ENCODE assay signal across 23 cellular contexts in genomic region chr22:17864398-17865182, GRCh38.
A peak's percentile ranks its signal among the peaks of the same experiment; 100 is the strongest.
DNase-seq lines count a peak whose midpoint lies in the region; ATAC-seq, FAIRE-seq and TF ChIP-seq lines count a peak whose summit lies in the region.
"Had no signal": no experiment of that assay in that cellular context is flagged by ENCODE, and none has a peak within 500 bp of the region (broad histone marks: within the 10 kb centered on the region; RNA-seq: fewer than 3 reads in every experiment).

No MANE protein-coding gene starts in this region.

- H3K4me1 ChIP-seq in A549 (no peaks in the 10 kb centered on the region), stomach smooth muscle (ENCODE audit: control insufficient read depth, insufficient read depth, low read length) (peaks cover 30% of the 10 kb centered on the region), hepatocyte (ENCODE audit: insufficient read depth) (peaks cover 6% of the 10 kb centered on the region)
- H3K4me1 ChIP-seq: SJCRH30 had no signal

- CTCF ChIA-PET in A549 (lab: Yijun Ruan, JAX) = interaction anchor here (1.7 to 1.8 kb wide), 2 partner anchors 34 to 212 kb away, joined by 3 to 4 read pairs; no protein-coding TSS in a partner anchor

- FAIRE-seq in A549 (lab: Jason Lieb, UNC) = no peak
- FAIRE-seq: GM19239, K562 had no signal

- no peak overlapping the region for H3K9ac ChIP-seq in stomach smooth muscle (ENCODE audit: low read length in 2 of 2)

- H3K36me3 Mint-ChIP-seq in nephron progenitor cell (ENCODE audit: low read depth) = peaks cover 6% of the 10 kb centered on the region

- no peaks in the 10 kb centered on the region for H3K79me2 ChIP-seq in hepatocyte

- DNase-seq in A549 (ENCODE audit: low read depth in 1 of 2, low spot score in 1 of 2) (no peak), nephron progenitor cell (no peak), hepatocyte (ENCODE audit: low spot score) (no peak), NCI-H146 treated with DMSO at 0.1 percent for 48 hours (lab: John Stamatoyannopoulos, UW; ENCODE audit: unreplicated experiment) (no peak)
- no peak for DNase-seq in activated CD4-positive, CD25-positive, alpha-beta regulatory T cell (lab: John Stamatoyannopoulos, UW)
- DNase-seq: 8988T; Calu3; DND-41; Kasumi-1; NCI-H1105; NCI-H1436 treated with DMSO at 0.1 percent for 48 hours; NCI-H2029; NCI-H446 treated with DMSO at 0.1 percent for 48 hours; NCI-H526; NCI-H82; NK-92 treated with Interleukin-12 subunit alpha and Interleukin-12 subunit beta, amount 100 ng/mL, for 24 hours; PC-3; SJCRH30 had no signal

- H3K4me1 Mint-ChIP-seq in nephron progenitor cell = peaks cover 8% of the 10 kb centered on the region

- H2AFZ ChIP-seq in hepatocyte = no peak overlapping the region

- no peak overlapping the region for H3K4me3 Mint-ChIP-seq in nephron progenitor cell

- 93% methylated on average over 20 of the region's 27 CpGs for WGBS in A549 (ENCODE audit: missing lambda C conversion rate)
- WGBS in hepatocyte (ENCODE audit: low lambda C conversion rate, missing lambda C conversion rate) = 96% methylated on average over 27 of the region's 27 CpGs

- peaks cover 2% of the 10 kb centered on the region for H3K27me3 Mint-ChIP-seq in nephron progenitor cell (ENCODE audit: low read depth, poor library complexity)

- TF ChIP-seq RAD21 in A549 (conservative IDR thresholded peaks at IDR 0.05 in 1 of 2, IDR thresholded peaks at IDR 0.05 in 1 of 2) = no peak

- no peaks in the 10 kb centered on the region for H3K9me2 ChIP-seq in hepatocyte (replicated peaks; ENCODE audit: insufficient read depth)

- H3K27ac ChIP-seq in A549 (no peak overlapping the region), cingulate gyrus (ENCODE audit: low read depth, low read length) (peak overlapping the region; percentile 99), stomach smooth muscle (ENCODE audit: low read length) (peak overlapping the region; percentile 18), hepatocyte (no peak overlapping the region)
- H3K27ac ChIP-seq: SJCRH30 had no signal

- no peak for TF ChIP-seq EP300 in A549 (IDR thresholded peaks at IDR 0.05)

- no peaks in the 10 kb centered on the region for H3K9me3 Mint-ChIP-seq in nephron progenitor cell

- no peak overlapping the region for H3K4me2 ChIP-seq in A549
- H3K4me2 ChIP-seq in hepatocyte = no peak overlapping the region

- ATAC-seq in A549 = no peak
- no peak for ATAC-seq in HG03135 (IDR thresholded peaks at IDR 0.05; ENCODE audit: unreplicated experiment)
- ATAC-seq: K562, PC-3 had no signal

- no peak for TF ChIP-seq POLR2A in A549 (IDR thresholded peaks at IDR 0.05; ENCODE audit: low read length)

- TF ChIP-seq CTCF in A549 (IDR thresholded peaks at IDR 0.05) = no peak
- TF ChIP-seq CTCF in nephron progenitor cell (IDR thresholded peaks at IDR 0.05) = no peak
- no peak for TF ChIP-seq CTCF in hepatocyte (IDR thresholded peaks at IDR 0.05; ENCODE audit: poor library complexity)

- H3K36me3 ChIP-seq in stomach smooth muscle (ENCODE audit: control insufficient read depth in 2 of 2, insufficient read depth in 2 of 2, low read length in 2 of 2) (peaks cover 32 to 36% of the 10 kb centered on the region in 2 donors), hepatocyte (replicated peaks; ENCODE audit: insufficient read depth, low read depth) (no peaks in the 10 kb centered on the region)

- H3K27me3 ChIP-seq in stomach smooth muscle (ENCODE audit: control insufficient read depth in 1 of 2, insufficient read depth in 2 of 2, low read length in 2 of 2) (no peaks in the 10 kb centered on the region), hepatocyte (no peaks in the 10 kb centered on the region)
- H3K27me3 ChIP-seq: SJCRH30 had no signal

- POLR2A ChIA-PET in A549 (lab: Yijun Ruan, JAX) = no interaction called here

- H4K20me1 ChIP-seq in hepatocyte (ENCODE audit: insufficient read depth, poor library complexity, severe bottlenecking) = no peaks in the 10 kb centered on the region

- H3K9me3 ChIP-seq in A549 (no peaks in the 10 kb centered on the region), stomach smooth muscle (ENCODE audit: control insufficient read depth in 2 of 2, low read length in 2 of 2) (no peaks in the 10 kb centered on the region), hepatocyte (ENCODE audit: low read depth) (no peaks in the 10 kb centered on the region)
- H3K9me3 ChIP-seq: SJCRH30 had no signal

- H3K27ac Mint-ChIP-seq in nephron progenitor cell = peak overlapping the region; percentile 83

- no peak overlapping the region for H3K4me3 ChIP-seq in A549
- no peak overlapping the region for H3K4me3 ChIP-seq in stomach smooth muscle (ENCODE audit: low read length in 2 of 2)
- H3K4me3 ChIP-seq in hepatocyte = no peak overlapping the region
- H3K4me3 ChIP-seq: K562, SJCRH30 had no signal

TF ChIP-seq in A549, 52 proteins besides CTCF, POLR2A, EP300 and RAD21:
- TF ChIP-seq ZC3H11A (IDR thresholded peaks at IDR 0.05) = peak; percentile 64
- TF ChIP-seq, protein P1, sequence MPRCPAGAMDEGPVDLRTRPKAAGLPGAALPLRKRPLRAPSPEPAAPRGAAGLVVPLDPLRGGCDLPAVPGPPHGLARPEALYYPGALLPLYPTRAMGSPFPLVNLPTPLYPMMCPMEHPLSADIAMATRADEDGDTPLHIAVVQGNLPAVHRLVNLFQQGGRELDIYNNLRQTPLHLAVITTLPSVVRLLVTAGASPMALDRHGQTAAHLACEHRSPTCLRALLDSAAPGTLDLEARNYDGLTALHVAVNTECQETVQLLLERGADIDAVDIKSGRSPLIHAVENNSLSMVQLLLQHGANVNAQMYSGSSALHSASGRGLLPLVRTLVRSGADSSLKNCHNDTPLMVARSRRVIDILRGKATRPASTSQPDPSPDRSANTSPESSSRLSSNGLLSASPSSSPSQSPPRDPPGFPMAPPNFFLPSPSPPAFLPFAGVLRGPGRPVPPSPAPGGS (IDR thresholded peaks at IDR 0.05) = no peak

Comparison
In these comparisons a context has a peak if more than half of its experiments do, and no peak if none do; other contexts are left out.
1. H3K27ac ChIP-seq: peak in cingulate gyrus (single experiment) and stomach smooth muscle (single experiment); none in A549 (0 of 2) and hepatocyte (single experiment).